ENCODE assay signal across 1 cellular context in genomic region chr6:111661541-111662041, GRCh38.
TF ChIP-seq lines count a peak whose summit lies in the region.

No MANE protein-coding gene starts in this region.

TF ChIP-seq in GM23338, 12 proteins besides CTCF, POLR2A, EP300 and RAD21 (continued from another document):
- TF ChIP-seq ZNF462 (CRISPR knock-in tag; IDR thresholded peaks at IDR 0.05), result no peak
